1 cellular context compared by ENCODE assay signal in the genomic region with DNA sequence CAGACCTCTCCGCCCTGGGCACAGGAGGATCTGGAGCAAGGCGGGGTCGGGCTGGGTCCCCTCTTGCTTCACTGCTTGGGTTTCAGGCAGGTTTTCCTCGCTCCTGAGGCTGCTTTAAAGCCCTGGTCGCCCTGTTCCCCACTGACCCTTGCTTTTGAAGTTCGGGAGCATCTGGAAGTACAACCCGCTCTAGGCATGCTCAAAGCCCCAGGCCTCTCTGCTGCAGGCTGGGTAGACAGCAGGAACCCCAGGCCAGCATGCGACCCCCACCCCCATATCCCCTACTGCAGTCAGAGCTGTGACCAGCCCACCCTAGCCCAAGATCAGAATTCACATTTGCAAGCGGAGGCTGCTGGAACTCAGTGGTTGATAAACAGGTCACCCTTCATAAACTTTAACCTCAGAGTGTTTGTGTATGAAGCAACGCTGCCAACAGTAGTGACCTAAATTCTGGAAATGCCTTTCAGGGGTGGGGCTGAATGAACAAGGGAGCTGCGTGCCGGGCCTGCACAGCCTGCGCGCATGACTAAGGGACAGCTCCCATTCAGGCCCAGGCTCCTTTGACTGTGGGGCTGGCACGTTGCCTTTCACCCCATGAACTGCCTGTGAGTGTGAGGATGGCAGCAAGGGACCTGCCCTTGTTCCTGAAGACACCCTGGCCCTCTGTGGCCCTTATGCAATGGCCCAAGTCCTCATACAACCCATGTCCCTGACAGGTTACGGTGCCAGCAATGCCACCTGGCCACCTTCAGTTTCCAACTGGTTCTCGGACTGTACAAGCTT.
TF ChIP-seq lines count a peak whose summit lies in the region.

No MANE protein-coding gene starts in this region.

TF ChIP-seq in HepG2, 621 proteins besides CTCF, POLR2A, EP300 and RAD21 (continued from another document and continues in another):
- TF ChIP-seq ZSCAN5A (CRISPR knock-in tag; IDR thresholded peaks at IDR 0.05; ENCODE audit: borderline replicate concordance) (0 out of 2 replicates have a peak, but pooled peaks have one; percentile 65), ZBTB44 (CRISPR knock-in tag; IDR thresholded peaks at IDR 0.05) (0 out of 2 replicates have a peak, but pooled peaks have one; percentile 39), DMAP1 (CRISPR knock-in tag; IDR thresholded peaks at IDR 0.05) (peak; percentile 95), ZFAT (CRISPR knock-in tag; conservative IDR thresholded peaks at IDR 0.05) (0 out of 2 replicates have a peak, but pooled peaks have one; percentile 27), ZNF234 (CRISPR knock-in tag; conservative IDR thresholded peaks at IDR 0.05) (no peak), BRCA1 (CRISPR knock-in tag; IDR thresholded peaks at IDR 0.05) (peak; percentile 20; the same call in 1 of the 2 replicates), STAG1 (CRISPR knock-in tag; IDR thresholded peaks at IDR 0.05) (peak; percentile 15; the same call in 1 of the 2 replicates), ZNF121 (CRISPR knock-in tag; IDR thresholded peaks at IDR 0.05) (peak; percentile 88), NCOA2 (CRISPR knock-in tag; IDR thresholded peaks at IDR 0.05) (peak; percentile 91), GMEB1 (CRISPR knock-in tag; IDR thresholded peaks at IDR 0.05; ENCODE audit: borderline replicate concordance) (peak; percentile 37; the same call in 1 of the 2 replicates), ZNF362 (CRISPR knock-in tag; IDR thresholded peaks at IDR 0.05; ENCODE audit: borderline replicate concordance) (no peak), ZNF788 (CRISPR knock-in tag; IDR thresholded peaks at IDR 0.05; ENCODE audit: borderline replicate concordance) (peak; percentile 87), ZIK1 (CRISPR knock-in tag; IDR thresholded peaks at IDR 0.05; ENCODE audit: borderline replicate concordance, low read depth) (0 out of 2 replicates have a peak, but pooled peaks have one; percentile 76), SP140L (CRISPR knock-in tag; IDR thresholded peaks at IDR 0.05; ENCODE audit: borderline replicate concordance) (0 out of 2 replicates have a peak, but pooled peaks have one; percentile 69), RERE (CRISPR knock-in tag; IDR thresholded peaks at IDR 0.05; ENCODE audit: low read depth) (peak; percentile 74; the same call in 1 of the 2 replicates), SP4 (CRISPR knock-in tag; IDR thresholded peaks at IDR 0.05) (peak; percentile 76), PPARG (CRISPR knock-in tag; conservative IDR thresholded peaks at IDR 0.05) (peak; percentile 93), IKZF5 (CRISPR knock-in tag; IDR thresholded peaks at IDR 0.05) (peak; percentile 59; the same call in 1 of the 2 replicates), SOX13 (IDR thresholded peaks at IDR 0.05) (0 out of 2 replicates have a peak, but pooled peaks have one; percentile 64), SOX13 (CRISPR knock-in tag; conservative IDR thresholded peaks at IDR 0.05 in 1 of 2, IDR thresholded peaks at IDR 0.05 in 1 of 2) (peak in 1 of 2 experiments; percentile 91; a peak in 2 of 4 replicates), ZNF24 (IDR thresholded peaks at IDR 0.05) (peak; percentile 51; the same call in 1 of the 2 replicates), ZNF563 (CRISPR knock-in tag; IDR thresholded peaks at IDR 0.05) (peak; percentile 42; the same call in 1 of the 2 replicates), ASH2L (IDR thresholded peaks at IDR 0.05; ENCODE audit: insufficient read length, low read depth, low read length) (peak; percentile 73), HOXA5 (CRISPR knock-in tag; IDR thresholded peaks at IDR 0.05) (peak; percentile 70; the same call in 1 of the 2 replicates), PHF8 (CRISPR knock-in tag; IDR thresholded peaks at IDR 0.05) (peak; percentile 45), HDAC1 (CRISPR knock-in tag; IDR thresholded peaks at IDR 0.05) (peak; percentile 93), ZNF772 (CRISPR knock-in tag; IDR thresholded peaks at IDR 0.05) (0 out of 2 replicates have a peak, but pooled peaks have one; percentile 82)
- TF ChIP-seq, protein P1, sequence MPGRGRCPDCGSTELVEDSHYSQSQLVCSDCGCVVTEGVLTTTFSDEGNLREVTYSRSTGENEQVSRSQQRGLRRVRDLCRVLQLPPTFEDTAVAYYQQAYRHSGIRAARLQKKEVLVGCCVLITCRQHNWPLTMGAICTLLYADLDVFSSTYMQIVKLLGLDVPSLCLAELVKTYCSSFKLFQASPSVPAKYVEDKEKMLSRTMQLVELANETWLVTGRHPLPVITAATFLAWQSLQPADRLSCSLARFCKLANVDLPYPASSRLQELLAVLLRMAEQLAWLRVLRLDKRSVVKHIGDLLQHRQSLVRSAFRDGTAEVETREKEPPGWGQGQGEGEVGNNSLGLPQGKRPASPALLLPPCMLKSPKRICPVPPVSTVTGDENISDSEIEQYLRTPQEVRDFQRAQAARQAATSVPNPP (CRISPR knock-in tag; IDR thresholded peaks at IDR 0.05): 0 out of 2 replicates have a peak, but pooled peaks have one; percentile 22
- TF ChIP-seq, protein P2, sequence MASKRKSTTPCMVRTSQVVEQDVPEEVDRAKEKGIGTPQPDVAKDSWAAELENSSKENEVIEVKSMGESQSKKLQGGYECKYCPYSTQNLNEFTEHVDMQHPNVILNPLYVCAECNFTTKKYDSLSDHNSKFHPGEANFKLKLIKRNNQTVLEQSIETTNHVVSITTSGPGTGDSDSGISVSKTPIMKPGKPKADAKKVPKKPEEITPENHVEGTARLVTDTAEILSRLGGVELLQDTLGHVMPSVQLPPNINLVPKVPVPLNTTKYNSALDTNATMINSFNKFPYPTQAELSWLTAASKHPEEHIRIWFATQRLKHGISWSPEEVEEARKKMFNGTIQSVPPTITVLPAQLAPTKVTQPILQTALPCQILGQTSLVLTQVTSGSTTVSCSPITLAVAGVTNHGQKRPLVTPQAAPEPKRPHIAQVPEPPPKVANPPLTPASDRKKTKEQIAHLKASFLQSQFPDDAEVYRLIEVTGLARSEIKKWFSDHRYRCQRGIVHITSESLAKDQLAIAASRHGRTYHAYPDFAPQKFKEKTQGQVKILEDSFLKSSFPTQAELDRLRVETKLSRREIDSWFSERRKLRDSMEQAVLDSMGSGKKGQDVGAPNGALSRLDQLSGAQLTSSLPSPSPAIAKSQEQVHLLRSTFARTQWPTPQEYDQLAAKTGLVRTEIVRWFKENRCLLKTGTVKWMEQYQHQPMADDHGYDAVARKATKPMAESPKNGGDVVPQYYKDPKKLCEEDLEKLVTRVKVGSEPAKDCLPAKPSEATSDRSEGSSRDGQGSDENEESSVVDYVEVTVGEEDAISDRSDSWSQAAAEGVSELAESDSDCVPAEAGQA (IDR thresholded peaks at IDR 0.05; ENCODE audit: low read depth): no peak
- TF ChIP-seq, protein P2 (CRISPR knock-in tag; IDR thresholded peaks at IDR 0.05; ENCODE audit: borderline replicate concordance): peak; percentile 46; the same call in 1 of the 2 replicates
